Comparison of ENCODE assay signal across 2 cellular contexts in the genomic region with DNA sequence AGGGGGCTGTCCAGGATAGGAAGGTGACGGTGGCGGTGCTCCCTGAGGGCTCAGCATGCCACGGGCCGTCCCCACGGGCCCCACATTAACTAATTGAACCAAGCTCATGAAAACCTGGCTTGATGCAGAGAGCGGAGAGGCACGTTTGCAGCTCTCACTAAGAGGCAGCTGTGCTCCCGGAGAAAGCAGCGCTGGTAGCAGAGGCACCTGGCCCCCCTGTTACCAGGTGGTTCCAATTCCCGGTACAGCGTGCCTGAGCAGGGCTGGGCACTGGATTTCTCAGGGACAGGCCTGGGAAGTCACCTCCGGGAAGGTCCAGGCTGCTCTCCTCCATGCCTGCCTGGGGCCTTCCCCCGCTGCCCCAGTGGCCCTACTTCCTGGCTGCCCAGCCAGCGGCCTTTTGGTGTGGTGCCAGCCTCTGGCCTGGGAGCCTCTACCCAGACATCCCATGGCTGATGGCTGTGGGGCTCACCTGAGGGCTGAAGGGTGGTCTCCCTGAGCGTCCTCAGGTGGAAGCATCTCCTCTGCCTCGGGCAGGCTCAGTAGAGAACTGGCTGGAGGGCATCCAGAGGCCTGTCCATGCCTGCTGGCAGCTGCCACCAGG.
TF ChIP-seq lines count a peak whose summit lies in the region.

No MANE protein-coding gene starts in this region.

TF ChIP-seq in SK-N-SH, 30 proteins besides CTCF, POLR2A, EP300 and RAD21 (continued from another document):
- TF ChIP-seq, protein P1, sequence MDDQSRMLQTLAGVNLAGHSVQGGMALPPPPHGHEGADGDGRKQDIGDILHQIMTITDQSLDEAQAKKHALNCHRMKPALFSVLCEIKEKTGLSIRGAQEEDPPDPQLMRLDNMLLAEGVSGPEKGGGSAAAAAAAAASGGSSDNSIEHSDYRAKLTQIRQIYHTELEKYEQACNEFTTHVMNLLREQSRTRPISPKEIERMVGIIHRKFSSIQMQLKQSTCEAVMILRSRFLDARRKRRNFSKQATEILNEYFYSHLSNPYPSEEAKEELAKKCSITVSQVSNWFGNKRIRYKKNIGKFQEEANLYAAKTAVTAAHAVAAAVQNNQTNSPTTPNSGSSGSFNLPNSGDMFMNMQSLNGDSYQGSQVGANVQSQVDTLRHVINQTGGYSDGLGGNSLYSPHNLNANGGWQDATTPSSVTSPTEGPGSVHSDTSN (IDR thresholded peaks at IDR 0.05): no peak

TF ChIP-seq in SK-N-SH treated with all-trans-retinoic acid at 6 μM for 48 hours, 23 proteins besides CTCF, POLR2A, EP300 and RAD21 (continued from another document):
- TF ChIP-seq, protein P2, sequence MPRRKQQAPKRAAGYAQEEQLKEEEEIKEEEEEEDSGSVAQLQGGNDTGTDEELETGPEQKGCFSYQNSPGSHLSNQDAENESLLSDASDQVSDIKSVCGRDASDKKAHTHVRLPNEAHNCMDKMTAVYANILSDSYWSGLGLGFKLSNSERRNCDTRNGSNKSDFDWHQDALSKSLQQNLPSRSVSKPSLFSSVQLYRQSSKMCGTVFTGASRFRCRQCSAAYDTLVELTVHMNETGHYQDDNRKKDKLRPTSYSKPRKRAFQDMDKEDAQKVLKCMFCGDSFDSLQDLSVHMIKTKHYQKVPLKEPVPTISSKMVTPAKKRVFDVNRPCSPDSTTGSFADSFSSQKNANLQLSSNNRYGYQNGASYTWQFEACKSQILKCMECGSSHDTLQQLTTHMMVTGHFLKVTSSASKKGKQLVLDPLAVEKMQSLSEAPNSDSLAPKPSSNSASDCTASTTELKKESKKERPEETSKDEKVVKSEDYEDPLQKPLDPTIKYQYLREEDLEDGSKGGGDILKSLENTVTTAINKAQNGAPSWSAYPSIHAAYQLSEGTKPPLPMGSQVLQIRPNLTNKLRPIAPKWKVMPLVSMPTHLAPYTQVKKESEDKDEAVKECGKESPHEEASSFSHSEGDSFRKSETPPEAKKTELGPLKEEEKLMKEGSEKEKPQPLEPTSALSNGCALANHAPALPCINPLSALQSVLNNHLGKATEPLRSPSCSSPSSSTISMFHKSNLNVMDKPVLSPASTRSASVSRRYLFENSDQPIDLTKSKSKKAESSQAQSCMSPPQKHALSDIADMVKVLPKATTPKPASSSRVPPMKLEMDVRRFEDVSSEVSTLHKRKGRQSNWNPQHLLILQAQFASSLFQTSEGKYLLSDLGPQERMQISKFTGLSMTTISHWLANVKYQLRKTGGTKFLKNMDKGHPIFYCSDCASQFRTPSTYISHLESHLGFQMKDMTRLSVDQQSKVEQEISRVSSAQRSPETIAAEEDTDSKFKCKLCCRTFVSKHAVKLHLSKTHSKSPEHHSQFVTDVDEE (CRISPR knock-in tag; IDR thresholded peaks at IDR 0.05): no peak
- TF ChIP-seq, protein P3, sequence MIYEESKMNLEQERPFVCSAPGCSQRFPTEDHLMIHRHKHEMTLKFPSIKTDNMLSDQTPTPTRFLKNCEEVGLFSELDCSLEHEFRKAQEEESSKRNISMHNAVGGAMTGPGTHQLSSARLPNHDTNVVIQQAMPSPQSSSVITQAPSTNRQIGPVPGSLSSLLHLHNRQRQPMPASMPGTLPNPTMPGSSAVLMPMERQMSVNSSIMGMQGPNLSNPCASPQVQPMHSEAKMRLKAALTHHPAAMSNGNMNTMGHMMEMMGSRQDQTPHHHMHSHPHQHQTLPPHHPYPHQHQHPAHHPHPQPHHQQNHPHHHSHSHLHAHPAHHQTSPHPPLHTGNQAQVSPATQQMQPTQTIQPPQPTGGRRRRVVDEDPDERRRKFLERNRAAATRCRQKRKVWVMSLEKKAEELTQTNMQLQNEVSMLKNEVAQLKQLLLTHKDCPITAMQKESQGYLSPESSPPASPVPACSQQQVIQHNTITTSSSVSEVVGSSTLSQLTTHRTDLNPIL (CRISPR knock-in tag; IDR thresholded peaks at IDR 0.05; ENCODE audit: low read depth): no peak
- no peak for TF ChIP-seq ZNF70 (CRISPR knock-in tag; IDR thresholded peaks at IDR 0.05)
- TF ChIP-seq, protein P4, sequence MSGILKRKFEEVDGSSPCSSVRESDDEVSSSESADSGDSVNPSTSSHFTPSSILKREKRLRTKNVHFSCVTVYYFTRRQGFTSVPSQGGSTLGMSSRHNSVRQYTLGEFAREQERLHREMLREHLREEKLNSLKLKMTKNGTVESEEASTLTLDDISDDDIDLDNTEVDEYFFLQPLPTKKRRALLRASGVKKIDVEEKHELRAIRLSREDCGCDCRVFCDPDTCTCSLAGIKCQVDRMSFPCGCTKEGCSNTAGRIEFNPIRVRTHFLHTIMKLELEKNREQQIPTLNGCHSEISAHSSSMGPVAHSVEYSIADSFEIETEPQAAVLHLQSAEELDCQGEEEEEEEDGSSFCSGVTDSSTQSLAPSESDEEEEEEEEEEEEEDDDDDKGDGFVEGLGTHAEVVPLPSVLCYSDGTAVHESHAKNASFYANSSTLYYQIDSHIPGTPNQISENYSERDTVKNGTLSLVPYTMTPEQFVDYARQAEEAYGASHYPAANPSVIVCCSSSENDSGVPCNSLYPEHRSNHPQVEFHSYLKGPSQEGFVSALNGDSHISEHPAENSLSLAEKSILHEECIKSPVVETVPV (CRISPR knock-in tag; IDR thresholded peaks at IDR 0.05): no peak
